9 cellular contexts compared by ENCODE assay signal in the genomic region with DNA sequence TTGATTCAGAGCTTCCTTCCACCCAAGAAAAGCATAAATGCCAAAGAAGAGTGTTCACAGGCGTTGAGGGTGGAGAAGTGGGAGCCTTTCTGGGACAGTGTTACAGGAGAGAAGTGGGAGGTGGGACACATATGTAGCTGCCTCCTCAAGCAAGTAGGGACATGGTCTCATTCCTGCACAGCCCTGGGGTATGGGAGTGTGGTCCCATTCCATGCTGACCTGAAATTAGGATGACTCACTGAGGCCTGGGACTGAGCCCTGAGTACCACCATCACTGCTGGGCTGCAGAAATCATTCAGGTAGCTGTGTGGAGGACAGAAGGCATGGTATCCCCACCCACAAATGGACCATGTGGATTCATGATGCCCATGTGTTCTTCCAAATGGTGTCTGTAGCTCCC. TPM values are rescaled to one million over a fixed set of nuclear protein-coding genes. Genes with fewer than 3 reads are reported as not detected.
"Had no signal": no experiment of that assay in that cellular context is flagged by ENCODE, and none has a peak within 500 bp of the region (broad histone marks: within the 10 kb centered on the region; RNA-seq: fewer than 3 reads in every experiment).

No MANE protein-coding gene starts in this region.

- H3K9ac ChIP-seq: KMS-11 had no signal

- H2AFZ ChIP-seq: GM23338 had no signal

- ATAC-seq: GM23338, HepG2 had no signal

- H3K27ac ChIP-seq: HL-60, KMS-11 had no signal

- H3K4me2 ChIP-seq: GM23338, KMS-11 had no signal

- H3K4me3 ChIP-seq: GM23338 had no signal

- DNase-seq: H9, HCEC 1CT, KBM-7 had no signal

RNA-seq across cellular contexts. Expression of a gene that starts 17.4 kb away (rescaled TPM):
- total RNA-seq: GM23338, H1, H9, HepG2 had no signal
- polyA plus RNA-seq: GM23338, H1, HepG2, IgD-negative memory B cell had no signal

RNA-seq across cellular contexts. Expression of a gene that starts 33.2 kb away (rescaled TPM):
- total RNA-seq: GM23338, H1, H9, HepG2 had no signal
- polyA plus RNA-seq: GM23338, H1, IgD-negative memory B cell had no signal
